In genomic region chr9:134176599-134176968, GRCh38 we compare ENCODE assay signal across 3 cellular contexts.
TF ChIP-seq lines count a peak whose summit lies in the region.

No MANE protein-coding gene starts in this region.

TF ChIP-seq in A549, 52 proteins besides CTCF, POLR2A, EP300 and RAD21:
- TF ChIP-seq CEBPB (IDR thresholded peaks at IDR 0.05) (no peak), MAX (IDR thresholded peaks at IDR 0.05) (no peak), ZNF302 (CRISPR knock-in tag; IDR thresholded peaks at IDR 0.05) (no peak), HEYL (CRISPR knock-in tag; IDR thresholded peaks at IDR 0.05) (no peak), EHF (CRISPR knock-in tag; IDR thresholded peaks at IDR 0.05) (no peak), MYC (IDR thresholded peaks at IDR 0.05; ENCODE audit: borderline replicate concordance, low read length) (no peak), NFE2L2 (conservative IDR thresholded peaks at IDR 0.05; ENCODE audit: low read length) (no peak), PHF8 (IDR thresholded peaks at IDR 0.05; ENCODE audit: borderline replicate concordance, low read depth) (no peak), FOXS1 (CRISPR knock-in tag; IDR thresholded peaks at IDR 0.05) (no peak), GATA3 (IDR thresholded peaks at IDR 0.05; ENCODE audit: borderline replicate concordance) (no peak), TP53 (CRISPR knock-in tag; IDR thresholded peaks at IDR 0.05) (no peak), HOXA7 (CRISPR knock-in tag; IDR thresholded peaks at IDR 0.05) (no peak), CBX2 (IDR thresholded peaks at IDR 0.05; ENCODE audit: borderline replicate concordance, low read depth) (no peak), KDM1A (IDR thresholded peaks at IDR 0.05; ENCODE audit: low read depth) (no peak)

TF ChIP-seq in HEK293, 187 proteins besides CTCF, POLR2A, EP300 and RAD21 (continues in another document):
- no peak for TF ChIP-seq ZNF600 (tag by site-specific recombination; IDR thresholded peaks at IDR 0.05)
- no peak for TF ChIP-seq ZNF791 (tag by site-specific recombination; IDR thresholded peaks at IDR 0.05)
- no peak for TF ChIP-seq ZFHX2 (tag by site-specific recombination; conservative IDR thresholded peaks at IDR 0.05)
- no peak for TF ChIP-seq ZNF645 (tag by site-specific recombination; IDR thresholded peaks at IDR 0.05)
- TF ChIP-seq ZNF169 (tag by site-specific recombination; IDR thresholded peaks at IDR 0.05): no peak
- no peak for TF ChIP-seq ZNF112 (tag by site-specific recombination; IDR thresholded peaks at IDR 0.05)
- TF ChIP-seq ZNF449 (tag by site-specific recombination; IDR thresholded peaks at IDR 0.05): no peak
- no peak for TF ChIP-seq ZNF776 (tag by site-specific recombination; IDR thresholded peaks at IDR 0.05; ENCODE audit: borderline replicate concordance)
- no peak for TF ChIP-seq ZFP3 (tag by site-specific recombination; IDR thresholded peaks at IDR 0.05; ENCODE audit: low read depth)
- no peak for TF ChIP-seq ZBTB48 (tag by site-specific recombination; IDR thresholded peaks at IDR 0.05)
- no peak for TF ChIP-seq KLF9 (tag by site-specific recombination; IDR thresholded peaks at IDR 0.05; ENCODE audit: low read depth)
- TF ChIP-seq SP3 (tag by site-specific recombination; IDR thresholded peaks at IDR 0.05): peak; percentile 20; the same call in 1 of the 2 replicates
- TF ChIP-seq ZNF155 (tag by site-specific recombination; IDR thresholded peaks at IDR 0.05): no peak
- no peak for TF ChIP-seq RBAK (tag by site-specific recombination; IDR thresholded peaks at IDR 0.05)
- 0 out of 2 replicates have a peak, but pooled peaks have one; percentile 58 for TF ChIP-seq ZNF202 (tag by site-specific recombination; IDR thresholded peaks at IDR 0.05; ENCODE audit: borderline replicate concordance)
- no peak for TF ChIP-seq ZNF626 (tag by site-specific recombination; IDR thresholded peaks at IDR 0.05)
- TF ChIP-seq ZNF121 (tag by site-specific recombination; IDR thresholded peaks at IDR 0.05): no peak
- TF ChIP-seq ZSCAN30 (tag by site-specific recombination; IDR thresholded peaks at IDR 0.05): no peak
- no peak for TF ChIP-seq ZNF335 (tag by site-specific recombination; conservative IDR thresholded peaks at IDR 0.05)
- TF ChIP-seq ZFP41 (tag by site-specific recombination; IDR thresholded peaks at IDR 0.05; ENCODE audit: borderline replicate concordance): no peak
- no peak for TF ChIP-seq ZNF138 (tag by site-specific recombination; IDR thresholded peaks at IDR 0.05; ENCODE audit: borderline replicate concordance)
- no peak for TF ChIP-seq ZNF366 (tag by site-specific recombination; conservative IDR thresholded peaks at IDR 0.05)
- peak; percentile 19; the same call in 1 of the 2 replicates for TF ChIP-seq ZIC2 (tag by site-specific recombination; IDR thresholded peaks at IDR 0.05)
- no peak for TF ChIP-seq KLF16 (tag by site-specific recombination; IDR thresholded peaks at IDR 0.05)
- peak; percentile 82; the same call in 1 of the 2 replicates for TF ChIP-seq ZNF175 (tag by site-specific recombination; IDR thresholded peaks at IDR 0.05)
- TF ChIP-seq REPIN1 (tag by site-specific recombination; IDR thresholded peaks at IDR 0.05; ENCODE audit: low read depth): no peak
- TF ChIP-seq ZNF670 (tag by site-specific recombination; IDR thresholded peaks at IDR 0.05; ENCODE audit: low read depth): no peak
- no peak for TF ChIP-seq ZBTB10 (tag by site-specific recombination; IDR thresholded peaks at IDR 0.05)
- no peak; the same call in 1 of the 2 replicates for TF ChIP-seq ZNF629 (tag by site-specific recombination; IDR thresholded peaks at IDR 0.05)
- TF ChIP-seq GLIS2 (tag by site-specific recombination; IDR thresholded peaks at IDR 0.05): peak; percentile 79
- TF ChIP-seq ZNF843 (tag by site-specific recombination; IDR thresholded peaks at IDR 0.05): no peak

TF ChIP-seq in K562, 482 proteins besides CTCF, POLR2A, EP300 and RAD21:
- peak; percentile 2; the same call in 1 of the 2 replicates for TF ChIP-seq MGA (IDR thresholded peaks at IDR 0.05)
- no peak for TF ChIP-seq MYBL2 (IDR thresholded peaks at IDR 0.05; ENCODE audit: low read depth)
- no peak for TF ChIP-seq MYBL2 (CRISPR knock-in tag; IDR thresholded peaks at IDR 0.05; ENCODE audit: borderline replicate concordance)
